8 cellular contexts compared by ENCODE assay signal in the genomic region with DNA sequence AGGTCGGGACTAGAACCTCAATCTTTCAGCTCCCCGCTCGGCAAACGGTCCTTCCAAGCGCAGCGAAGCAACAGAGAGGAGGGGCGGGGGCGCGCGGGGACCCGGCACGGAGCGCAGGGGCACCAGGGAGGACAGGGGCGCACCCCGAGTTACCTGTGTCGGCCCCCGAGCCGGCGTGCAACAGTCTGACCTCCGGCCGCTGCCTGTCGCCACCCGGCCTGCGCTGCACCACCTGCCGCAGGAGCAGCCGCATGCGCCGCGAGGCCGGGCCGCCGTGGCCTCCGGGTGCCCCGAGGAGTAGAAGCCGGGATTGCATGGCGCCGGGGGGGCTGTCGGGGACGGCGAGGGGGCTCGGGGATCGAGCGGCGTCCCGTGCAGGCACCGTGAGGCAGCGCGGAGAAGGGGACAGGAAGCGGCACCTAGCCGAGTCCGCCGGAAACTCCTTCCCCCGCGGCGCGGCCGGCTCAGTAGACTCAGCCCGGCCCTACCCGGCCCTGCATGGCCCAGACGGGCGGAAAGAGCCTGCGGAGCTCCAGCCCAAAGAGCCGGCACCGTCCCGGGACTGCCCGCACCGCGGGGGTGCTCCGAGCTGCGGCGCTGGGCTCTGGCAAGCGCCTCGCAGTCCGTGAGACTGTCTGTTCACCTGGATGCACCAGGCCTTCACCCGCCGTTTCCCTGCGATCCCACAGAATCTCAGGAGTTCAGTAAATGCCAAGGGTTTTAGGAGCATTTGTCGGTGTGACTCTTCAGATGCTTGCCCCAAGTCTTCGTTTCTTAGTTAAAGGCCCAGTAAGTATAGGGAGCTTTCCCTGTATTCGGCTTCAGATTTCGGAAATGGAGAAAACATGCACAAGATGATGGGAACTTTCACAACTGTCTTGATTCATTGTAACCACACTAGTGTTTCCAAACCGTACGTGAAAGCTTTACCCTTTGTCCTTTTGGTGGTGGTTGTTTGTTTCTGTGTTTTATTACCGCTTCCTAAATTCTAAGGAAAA. TPM values are rescaled to one million over a fixed set of nuclear protein-coding genes. Genes with fewer than 3 reads are reported as not detected.
DNase-seq lines count a peak whose midpoint lies in the region; ATAC-seq and TF ChIP-seq lines count a peak whose summit lies in the region.

A gene (minus strand): TSS at position 410 of the 998 bp plus-strand sequence. CDS start 94 bp downstream, at position 316.

- peak within 1 kb of the TSS; percentile 93 for H3K27ac Mint-ChIP-seq in chondrocyte (ENCODE audit: unreplicated experiment)

- CTCF ChIA-PET in A673 (lab: Charles Lee) = no interaction called here

- H3K4me3 Mint-ChIP-seq in chondrocyte (ENCODE audit: unreplicated experiment) = peak within 1 kb of the TSS; percentile 92

- H3K36me3 ChIP-seq in A673 (ENCODE audit: insufficient read depth, low read length, poor library complexity, severe bottlenecking) (no peaks in the 10 kb centered on the region), kidney epithelial cell (ENCODE audit: control insufficient read depth, insufficient read depth, low read length) (no peaks in the 10 kb centered on the region)

- no peaks in the 10 kb centered on the region for H3K9me3 ChIP-seq in A673 (ENCODE audit: low read depth, low read length, poor library complexity, severe bottlenecking)

- peak within 1 kb of the TSS; percentile 82 for H3K27ac ChIP-seq in A673 (ENCODE audit: low read depth, low read length, poor library complexity, severe bottlenecking)

- POLR2A ChIA-PET in A673 (lab: Charles Lee; ENCODE audit: low non-redundant PET) = no interaction called here

- no TSS peak for BruUV-seq in A673 (replicated peaks; lab: Mats Ljungman, UMichigan)

- H3K4me1 Mint-ChIP-seq in chondrocyte (ENCODE audit: low read depth) = peaks cover 30% of the 10 kb centered on the region

- peaks cover 10% of the 10 kb centered on the region for H3K4me1 ChIP-seq in A673 (ENCODE audit: insufficient read depth, low read length, poor library complexity, severe bottlenecking)

- ATAC-seq in GM18520 (IDR thresholded peaks at IDR 0.05; ENCODE audit: unreplicated experiment) (peak; percentile 70), HG03064 (IDR thresholded peaks at IDR 0.05; ENCODE audit: low read depth, unreplicated experiment) (peak; percentile 74)

- no peaks in the 10 kb centered on the region for H3K27me3 Mint-ChIP-seq in chondrocyte (ENCODE audit: low read depth)

- peak; percentile 90 for DNase-seq in A673 (ENCODE audit: low spot score)
- DNase-seq in NCI-H345 (lab: John Stamatoyannopoulos, UW) = peak; percentile 59
- DNase-seq in activated CD4-positive, alpha-beta T cell treated with anti-CD3 and anti-CD28 coated beads for 1 hour = peak; percentile 73
- DNase-seq in chondrocyte (ENCODE audit: low spot score) = peak; percentile 90
- no peak for DNase-seq in kidney epithelial cell (ENCODE audit: low read depth)
- peak; percentile 77 to 81 for DNase-seq in stimulated activated CD4-positive, alpha-beta T cell treated with anti-CD3 and anti-CD28 coated beads, Interleukin-15, amount 100 ng/mL, for 48 hours (ENCODE audit: low read depth in 2 of 2)

- peaks cover 2% of the 10 kb centered on the region for H3K36me3 Mint-ChIP-seq in chondrocyte (ENCODE audit: low read depth)

- intact Hi-C loops in A673 (cut with micrococcal nuclease; ENCODE audit: unreplicated experiment) = no loop called here

- H3K4me3 ChIP-seq in A673 (ENCODE audit: low read depth, low read length, poor library complexity, severe bottlenecking) = peak within 1 kb of the TSS; percentile 84
- H3K4me3 ChIP-seq in kidney epithelial cell (ENCODE audit: low read depth, low read length) = peak within 1 kb of the TSS; percentile 86

- no peaks in the 10 kb centered on the region for H3K9me3 Mint-ChIP-seq in chondrocyte (ENCODE audit: low read depth)

- H3K27me3 ChIP-seq in A673 (replicated peaks; ENCODE audit: insufficient read depth, low read depth, low read length, poor library complexity) (no peaks in the 10 kb centered on the region), kidney epithelial cell (ENCODE audit: control insufficient read depth, insufficient read depth, low read length) (no peaks in the 10 kb centered on the region)

- TF ChIP-seq CTCF in A673 (conservative IDR thresholded peaks at IDR 0.05; ENCODE audit: low read depth, low read length) (no peak), chondrocyte (IDR thresholded peaks at IDR 0.05) (peak; percentile 13), kidney epithelial cell (IDR thresholded peaks at IDR 0.05; ENCODE audit: insufficient read depth, low read length, poor library complexity, severe bottlenecking) (no peak)

RNA-seq across cellular contexts. Expression of the gene that starts here (rescaled TPM):
- total RNA-seq in A673 (2021) (18.5 and 20.3 TPM in 2 replicates), chondrocyte (11.1 to 15.1 TPM (median 12.2 TPM) in 3 replicates), kidney epithelial cell (14.6 and 16.8 TPM in 2 replicates)
